ENCODE assay signal across 22 cellular contexts in the genomic region with DNA sequence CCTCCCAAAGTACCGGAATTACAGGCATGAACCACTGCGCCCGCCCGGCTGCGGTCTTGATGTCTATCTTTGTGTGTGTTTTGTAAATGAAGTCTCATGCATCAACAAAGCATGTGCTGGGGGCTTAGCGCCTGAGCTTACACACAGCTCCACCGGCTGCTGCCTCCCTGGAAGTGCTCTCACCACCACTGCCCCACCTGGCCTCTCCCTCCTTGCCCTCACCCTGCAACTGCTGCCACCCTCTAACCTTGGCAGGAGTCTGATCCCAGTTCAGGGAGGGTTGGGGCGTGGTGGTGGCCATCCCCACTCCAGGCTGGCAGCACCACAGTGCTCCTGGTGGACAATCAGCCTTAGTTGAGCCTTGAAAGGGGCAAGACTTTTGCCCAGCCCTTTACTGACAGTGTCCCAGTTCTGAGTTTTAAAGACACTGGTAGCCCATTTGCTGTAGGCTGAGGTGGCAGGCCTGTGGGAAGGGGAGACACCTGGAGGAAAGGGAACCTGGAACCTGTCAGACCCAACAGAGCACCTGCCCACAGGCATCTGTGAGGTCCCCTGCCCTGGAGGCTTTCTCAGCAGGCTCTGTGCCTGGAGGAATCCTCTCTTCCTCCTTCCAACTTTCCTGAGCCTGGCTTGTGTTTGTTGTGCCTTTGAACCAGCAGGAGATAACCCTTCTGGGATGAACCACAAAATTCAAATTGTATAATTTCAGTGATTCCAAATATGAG. TPM values are rescaled to one million over a fixed set of nuclear protein-coding genes. Genes with fewer than 3 reads are reported as not detected.
DNase-seq lines count a peak whose midpoint lies in the region; ATAC-seq, FAIRE-seq and TF ChIP-seq lines count a peak whose summit lies in the region.
"Had no signal": no experiment of that assay in that cellular context is flagged by ENCODE, and none has a peak within 500 bp of the region (broad histone marks: within the 10 kb centered on the region; RNA-seq: fewer than 3 reads in every experiment).

No MANE protein-coding gene starts in this region.

- CTCF ChIA-PET in HCT116 (lab: Charles Lee) = interaction anchor here (0.6 kb wide), 1 partner anchor 1257 kb away, joined by 3 read pairs; no protein-coding TSS in a partner anchor
- CTCF ChIA-PET in K562 (lab: Yijun Ruan, JAX; ENCODE audit: low intra/inter-chr PET ratio) = interaction anchor here (1.1 kb wide), 1 partner anchor 83 kb away, joined by 4 read pairs; no protein-coding TSS in a partner anchor

- BruUV-seq in HCT116 (replicated peaks; lab: Mats Ljungman, UMichigan) (no TSS peak), K562 (replicated peaks; lab: Mats Ljungman, UMichigan) (no TSS peak)

- H3K79me2 ChIP-seq in HCT116 (ENCODE audit: insufficient read depth, low read length) (no peaks in the 10 kb centered on the region), K562 (ENCODE audit: control insufficient read depth, insufficient read depth, low read length) (no peaks in the 10 kb centered on the region)

- H3K4me3 Mint-ChIP-seq in osteocyte (ENCODE audit: unreplicated experiment) = no peak overlapping the region
- H3K4me3 Mint-ChIP-seq: activated naive CD8-positive, alpha-beta T cell treated with anti-CD3 and anti-CD28 coated beads, Interleukin-2, amount 10 ng/mL, durations not matched to agents 7 days and 5 days; activated T-cell treated with anti-CD3 and anti-CD28 coated beads, Interleukin-2, amount 50 U/mL, for 4 hours had no signal

- no peaks in the 10 kb centered on the region for H3K9me3 Mint-ChIP-seq in osteocyte (ENCODE audit: unreplicated experiment)
- H3K9me3 Mint-ChIP-seq: activated naive CD8-positive, alpha-beta T cell treated with anti-CD3 and anti-CD28 coated beads, Interleukin-2, amount 10 ng/mL, durations not matched to agents 7 days and 5 days; activated T-cell treated with anti-CD3 and anti-CD28 coated beads, Interleukin-2, amount 50 U/mL, for 4 hours had no signal

- peaks cover 71% of the 10 kb centered on the region for H3K4me1 Mint-ChIP-seq in osteocyte (ENCODE audit: unreplicated experiment)
- H3K4me1 Mint-ChIP-seq: activated naive CD8-positive, alpha-beta T cell treated with anti-CD3 and anti-CD28 coated beads, Interleukin-2, amount 10 ng/mL, durations not matched to agents 7 days and 5 days had no signal

- H3K4me1 ChIP-seq in HCT116 (ENCODE audit: control insufficient read depth in 1 of 2, insufficient read depth in 2 of 2, low read length in 2 of 2) (peaks cover 26 to 35% of the 10 kb centered on the region in 2 experiments; a peak in 3 of 4 replicates), K562 (replicated peaks in 1 of 2; ENCODE audit: control insufficient read depth in 2 of 2, insufficient read depth in 2 of 2, low read length in 2 of 2) (peaks cover 23 to 26% of the 10 kb centered on the region in 2 experiments; a peak in 4 of 5 replicates), mesenchymal stem cell (ENCODE audit: control insufficient read depth, insufficient read depth, low read depth, low read length) (peaks cover 12% of the 10 kb centered on the region), stomach (peaks cover 25 to 81% (median 48%) of the 10 kb centered on the region in 4 donors), gastrocnemius medialis (peaks cover 0 to 6% of the 10 kb centered on the region in 2 donors)

- no peaks in the 10 kb centered on the region for H3K9me2 ChIP-seq in HCT116 (ENCODE audit: insufficient read depth)

- H3K27ac Mint-ChIP-seq in osteocyte (ENCODE audit: unreplicated experiment) = no peak overlapping the region
- H3K27ac Mint-ChIP-seq: activated naive CD8-positive, alpha-beta T cell treated with anti-CD3 and anti-CD28 coated beads, Interleukin-2, amount 10 ng/mL, durations not matched to agents 7 days and 5 days had no signal

- H3K9ac ChIP-seq in HCT116 (ENCODE audit: low read length) = no peak overlapping the region
- H3K9ac ChIP-seq in K562 (ENCODE audit: insufficient read depth in 1 of 2, low read depth in 2 of 2, low read length in 2 of 2) = peak overlapping the region in 1 of 2 experiments; percentile 77; a peak in 2 of 4 replicates
- no peak overlapping the region for H3K9ac ChIP-seq in mesenchymal stem cell (ENCODE audit: low read length)

- no peaks in the 10 kb centered on the region for H3K36me3 Mint-ChIP-seq in osteocyte (ENCODE audit: unreplicated experiment)

- H3K9me3 ChIP-seq in HCT116 (ENCODE audit: control insufficient read depth in 1 of 2, insufficient read depth in 1 of 2, low read depth in 1 of 2, low read length in 2 of 2) = no peaks in the 10 kb centered on the region
- H3K9me3 ChIP-seq in K562 (replicated peaks; ENCODE audit: control insufficient read depth, insufficient read depth, low read depth, low read length) = no peaks in the 10 kb centered on the region
- H3K9me3 ChIP-seq in mesenchymal stem cell (ENCODE audit: control insufficient read depth, low read length) = no peaks in the 10 kb centered on the region
- H3K9me3 ChIP-seq in stomach = no peaks in the 10 kb centered on the region
- no peaks in the 10 kb centered on the region for H3K9me3 ChIP-seq in gastrocnemius medialis
- H3K9me3 ChIP-seq: BE2C, right lobe of liver had no signal

- H2BK12ac ChIP-seq in mesenchymal stem cell (ENCODE audit: low read length in 2 of 2) = no peak overlapping the region

- in situ Hi-C loops in K562 (cut with MboI) = no loop called here
- in situ Hi-C loops in gastrocnemius medialis (cut with MboI; ENCODE audit: low sequenced_read_pairs in 4 of 4) = loop anchor here in 1 of 4 donors (10.0 kb wide), 1 partner anchor 84 kb away; no protein-coding TSS in a partner anchor

- H3K27ac ChIP-seq in HCT116 (ENCODE audit: low read depth, low read length) (no peak overlapping the region; the same call in 1 of the 2 replicates), K562 (ENCODE audit: extremely low read depth, low read depth, low read length) (no peak overlapping the region), mesenchymal stem cell (ENCODE audit: low read length, poor library complexity, severe bottlenecking) (no peak overlapping the region), stomach (peak overlapping the region in 3 of 5 donors; percentile 59 to 78 (median 69)), gastrocnemius medialis (no peak overlapping the region)
- H3K27ac ChIP-seq: right lobe of liver had no signal

- no peaks in the 10 kb centered on the region for H4K20me1 ChIP-seq in HCT116 (ENCODE audit: insufficient read depth)
- no peaks in the 10 kb centered on the region for H4K20me1 ChIP-seq in K562 (replicated peaks; ENCODE audit: control insufficient read depth, insufficient read depth, low read length)

- no peak overlapping the region for H2BK5ac ChIP-seq in mesenchymal stem cell (ENCODE audit: low read depth, low read length, poor library complexity, severe bottlenecking)

- no peak overlapping the region for H3K4ac ChIP-seq in mesenchymal stem cell (ENCODE audit: low read depth in 1 of 2, low read length in 2 of 2)

- H3K27me3 Mint-ChIP-seq in osteocyte (ENCODE audit: unreplicated experiment) = no peaks in the 10 kb centered on the region
- H3K27me3 Mint-ChIP-seq: activated naive CD8-positive, alpha-beta T cell treated with anti-CD3 and anti-CD28 coated beads, Interleukin-2, amount 10 ng/mL, durations not matched to agents 7 days and 5 days had no signal

- no peaks in the 10 kb centered on the region for H3K9me1 ChIP-seq in K562 (ENCODE audit: control insufficient read depth, insufficient read depth, low read length)

- TF ChIP-seq RAD21 in HCT116 (IDR thresholded peaks at IDR 0.05; ENCODE audit: low read depth) = peak; percentile 15; the same call in 1 of the 2 replicates
- TF ChIP-seq RAD21 in K562 (CRISPR knock-in tag; conservative IDR thresholded peaks at IDR 0.05 in 1 of 2, IDR thresholded peaks at IDR 0.05 in 1 of 2) = no peak

- ATAC-seq in HCT116 (peak; percentile 72), K562 (0 out of 3 replicates have a peak, but pooled peaks have one; percentile 4), gastrocnemius medialis (no peak), HG03378 (IDR thresholded peaks at IDR 0.05; ENCODE audit: unreplicated experiment) (no peak)
- ATAC-seq: PC-3, SK-N-SH treated with all-trans-retinoic acid at 6 μM for 48 hours had no signal

- H3K27me3 ChIP-seq in HCT116 (ENCODE audit: insufficient read depth, low read length) (no peaks in the 10 kb centered on the region), K562 (ENCODE audit: control insufficient read depth in 2 of 2, insufficient read depth in 2 of 2, low read length in 2 of 2) (no peaks in the 10 kb centered on the region), mesenchymal stem cell (ENCODE audit: control insufficient read depth in 1 of 2, insufficient read depth in 1 of 2, low read length in 2 of 2) (no peaks in the 10 kb centered on the region), stomach (no peaks in the 10 kb centered on the region), gastrocnemius medialis (no peaks in the 10 kb centered on the region)
- H3K27me3 ChIP-seq: BE2C, right lobe of liver had no signal

- DNase-seq in HCT116 (ENCODE audit: low read depth, low spot score) = no peak
- DNase-seq in K562 (ENCODE audit: extremely low read depth in 1 of 4, low spot score in 3 of 4) = no peak
- no peak for DNase-seq in mesenchymal stem cell
- DNase-seq in stomach = no peak
- DNase-seq in osteocyte (ENCODE audit: extremely low spot score, unreplicated experiment) = no peak
- DNase-seq in gastrocnemius medialis = no peak
- DNase-seq in central memory CD4-positive, alpha-beta T cell = no peak
- DNase-seq: activated CD4-positive, alpha-beta T cell treated with anti-CD3 and anti-CD28 coated beads, Interleukin-2, amount 50 U/mL, for 4 hours; activated naive CD8-positive, alpha-beta T cell treated with anti-CD3 and anti-CD28 coated beads, Interleukin-2, amount 10 ng/mL, durations not matched to agents 7 days and 5 days; activated T-cell treated with anti-CD3 and anti-CD28 coated beads, Interleukin-2, amount 50 U/mL, for 4 hours; BE2C; DMS53; effector CD8-positive, alpha-beta T cell; IMR-90; MV-4-11; NCI-H2029 treated with DMSO at 0.1 percent for 48 hours; NCI-H526 treated with DMSO at 0.1 percent for 48 hours; PC-3; right lobe of liver; stimulated activated CD4-positive, alpha-beta T cell treated with anti-CD3 and anti-CD28 coated beads, Interleukin-2, amount 100 ng/mL, for 48 hours had no signal

- no peak overlapping the region for H2BK15ac ChIP-seq in mesenchymal stem cell (ENCODE audit: low read depth, poor library complexity, severe bottlenecking)

- TF ChIP-seq CTCF in HCT116 (IDR thresholded peaks at IDR 0.05 in 2 of 3, conservative IDR thresholded peaks at IDR 0.05 in 1 of 3; ENCODE audit: borderline replicate concordance in 1 of 3, insufficient read depth in 1 of 3, low read depth in 2 of 3, low read length in 2 of 3) = peak in 2 of 3 experiments; percentile 25 to 35; a peak in 3 of 6 replicates
- TF ChIP-seq CTCF in K562 (IDR thresholded peaks at IDR 0.05 in 2 of 3, conservative IDR thresholded peaks at IDR 0.05 in 1 of 3; ENCODE audit: insufficient read depth in 2 of 3, low read depth in 1 of 3, low read length in 3 of 3) = peak in 2 of 3 experiments; percentile 7 to 19; a peak in 1 of 6 replicates
- no peak for TF ChIP-seq CTCF in stomach (IDR thresholded peaks at IDR 0.05)
- TF ChIP-seq CTCF in osteocyte (IDR thresholded peaks at IDR 0.05) = no peak
- no peak for TF ChIP-seq CTCF in gastrocnemius medialis (IDR thresholded peaks at IDR 0.05 in 4 of 5, conservative IDR thresholded peaks at IDR 0.05 in 1 of 5)

- intact Hi-C loops in HCT116 (cut with micrococcal nuclease) (no loop called here), K562 (cut with micrococcal nuclease) (no loop called here), stomach (cut with DNase I; ENCODE audit: low total_unique reads) (no loop called here), gastrocnemius medialis (cut with DNase I; ENCODE audit: low total_unique reads) (loop anchor here (10.0 kb wide), 1 partner anchor 224 kb away; no protein-coding TSS in a partner anchor)

- H3K23ac ChIP-seq in mesenchymal stem cell (ENCODE audit: low read length in 2 of 2) = peak overlapping the region in 1 of 2 experiments; percentile 2

- H2AK5ac ChIP-seq in mesenchymal stem cell (ENCODE audit: low read length, severe bottlenecking) = no peak overlapping the region

- no peaks in the 10 kb centered on the region; a peak in 1 of 4 replicates for H3K36me3 ChIP-seq in HCT116 (ENCODE audit: control insufficient read depth in 1 of 2, insufficient read depth in 2 of 2, low read length in 2 of 2)
- H3K36me3 ChIP-seq in K562 (ENCODE audit: control insufficient read depth, insufficient read depth, low read length) = peaks cover 10% of the 10 kb centered on the region; the same call in 1 of the 3 replicates
- H3K36me3 ChIP-seq in mesenchymal stem cell (ENCODE audit: control insufficient read depth in 1 of 2, insufficient read depth in 2 of 2, low read depth in 1 of 2, low read length in 2 of 2) = peaks cover 0 to under 1% of the 10 kb centered on the region in 2 experiments
- H3K36me3 ChIP-seq in stomach = peaks cover 0 to 8% (median 2%) of the 10 kb centered on the region in 4 donors
- H3K36me3 ChIP-seq in gastrocnemius medialis = peaks cover 0 to 26% of the 10 kb centered on the region in 2 donors
- H3K36me3 ChIP-seq: BE2C had no signal

- H3K4me2 ChIP-seq in HCT116 (ENCODE audit: low read length) (no peak overlapping the region; the same call in 1 of the 2 replicates), K562 (ENCODE audit: insufficient read depth, low read length) (no peak overlapping the region), mesenchymal stem cell (ENCODE audit: low read length, poor library complexity, severe bottlenecking) (no peak overlapping the region)

- no peak overlapping the region for H4K8ac ChIP-seq in mesenchymal stem cell (ENCODE audit: low read length)

- H3K14ac ChIP-seq in mesenchymal stem cell (ENCODE audit: low read length in 2 of 2) = peak overlapping the region in 1 of 2 experiments; percentile 53

- TF ChIP-seq POLR2A in HCT116 (IDR thresholded peaks at IDR 0.05; ENCODE audit: borderline replicate concordance, extremely low read depth, insufficient read depth, insufficient read length) = no peak
- no peak for TF ChIP-seq POLR2A in K562 (conservative IDR thresholded peaks at IDR 0.05)
- no peak for TF ChIP-seq POLR2A in stomach (IDR thresholded peaks at IDR 0.05)
- no peak for TF ChIP-seq POLR2A in gastrocnemius medialis (IDR thresholded peaks at IDR 0.05)

- H3K79me1 ChIP-seq in mesenchymal stem cell (replicated peaks; ENCODE audit: low read length, poor library complexity, severe bottlenecking) = no peaks in the 10 kb centered on the region

- H3K18ac ChIP-seq in mesenchymal stem cell (ENCODE audit: low read depth in 1 of 2, low read length in 2 of 2) = peak overlapping the region in 1 of 2 experiments; percentile 16

- WGBS in K562 (ENCODE audit: insufficient coverage, low coverage, missing lambda C conversion rate) = 85% methylated on average over 8 of the region's 8 CpGs
- WGBS in mesenchymal stem cell = 99% methylated on average over 3 of the region's 8 CpGs
- 45 to 74% (median 56%) methylated on average over 8 of the region's 8 CpGs for WGBS in stomach, 5 donors

- TF ChIP-seq EP300 in K562 (IDR thresholded peaks at IDR 0.05; ENCODE audit: low read length) = no peak
- TF ChIP-seq EP300 in stomach (IDR thresholded peaks at IDR 0.05) = no peak

- H4K91ac ChIP-seq in mesenchymal stem cell (ENCODE audit: low read length) = peak overlapping the region; percentile 36

- no peak overlapping the region for H3K4me3 ChIP-seq in HCT116 (replicated peaks in 1 of 2; ENCODE audit: low read depth in 1 of 2, low read length in 2 of 2)
- H3K4me3 ChIP-seq in K562 = no peak overlapping the region
- no peak overlapping the region for H3K4me3 ChIP-seq in mesenchymal stem cell (ENCODE audit: insufficient read depth in 1 of 2, low read depth in 1 of 2, low read length in 2 of 2)
- no peak overlapping the region for H3K4me3 ChIP-seq in stomach
- H3K4me3 ChIP-seq in gastrocnemius medialis = no peak overlapping the region
- H3K4me3 ChIP-seq: right lobe of liver had no signal

- POLR2A ChIA-PET in HCT116 (lab: Charles Lee) (no interaction called here), K562 (lab: Yijun Ruan, JAX) (interaction anchor here (0.6 to 3.5 kb wide), 6 partner anchors 7 to 69 kb away, joined by 3 to 18 read pairs (median 7); no protein-coding TSS in a partner anchor)

- H2BK120ac ChIP-seq in mesenchymal stem cell (ENCODE audit: low read depth, low read length) = no peak overlapping the region

- no peak for FAIRE-seq in K562 (lab: Jason Lieb, UNC)

- H2AFZ ChIP-seq in HCT116 (ENCODE audit: low read depth, low read length, poor library complexity, severe bottlenecking) = no peak overlapping the region
- peak overlapping the region; percentile 94; the same call in 1 of the 2 replicates for H2AFZ ChIP-seq in K562 (ENCODE audit: low read depth, low read length)
- no peak overlapping the region for H2AFZ ChIP-seq in mesenchymal stem cell (ENCODE audit: low read depth, low read length)

- RAD21 ChIA-PET in HCT116 (lab: Charles Lee; ENCODE audit: low non-redundant PET in 1 of 2, low total read pairs in 2 of 2, uncharacterized antibody in 2 of 2, unreplicated experiment in 2 of 2) = no interaction called here

RNA-seq across cellular contexts. Expression of a gene that starts 42.4 kb away (rescaled TPM):
- 50.8 TPM for total RNA-seq in HCT116 (2021; ENCODE audit: unreplicated experiment)
- polyA plus RNA-seq in HCT116 (2012) = 21.3 and 29.3 TPM in 2 replicates
- 78.0 and 216 TPM in 2 replicates for total RNA-seq in K562 (2011; cell fraction: chromatin; rRNA removed; ENCODE audit: low replicate concordance)
- total RNA-seq in K562 (2011; cell fraction: nucleolus; rRNA removed) = 51.9 and 57.0 TPM in 2 replicates
- 101 and 161 TPM in 2 replicates for total RNA-seq in K562 (2011; cell fraction: nucleoplasm; rRNA removed)
- total RNA-seq in K562 (2014; rRNA removed) = 62.9 and 66.8 TPM in 2 replicates
- total RNA-seq in K562 (2014; rRNA removed; fragmentation: Illumina TruSeq; extraction: Trizol) = 73.2 and 80.9 TPM in 2 replicates
- total RNA-seq in K562 (2015; rRNA removed; fragmentation: Illumina TruSeq; extraction: Trizol) = 61.6 and 67.4 TPM in 2 replicates
- total RNA-seq in K562 (2021) = 82.1 and 82.7 TPM in 2 replicates
- 81.2 and 99.0 TPM in 2 replicates for polyA plus RNA-seq in K562 (2011; rRNA removed)
- 20.1 and 32.8 TPM in 2 replicates for polyA plus RNA-seq in K562 (2011; cell fraction: cytosol; rRNA removed)
- 77.6 and 91.0 TPM in 2 replicates for polyA plus RNA-seq in K562 (2011; cell fraction: nucleus; rRNA removed)
- 34.8 and 46.6 TPM in 2 replicates for polyA plus RNA-seq in K562 (2012)
- 73.7 and 93.4 TPM in 2 replicates for polyA plus RNA-seq in K562 (2014; fragmentation: Illumina TruSeq; extraction: Trizol)
- 10 to 100 TPM; 21.9 to 30.6 TPM for polyA plus RNA-seq in K562 (2014; fragmentation: Nextera tagmentation; extraction: Ambion mirVana)
- polyA plus RNA-seq in K562 (2014; rRNA removed) = 51.3 and 53.9 TPM in 2 replicates
- polyA minus RNA-seq in K562 (2011; rRNA and poly(A)+ RNA removed) = 121 and 129 TPM in 2 replicates
- 28.7 and 41.6 TPM in 2 replicates for polyA minus RNA-seq in K562 (2011; cell fraction: cytosol; rRNA and poly(A)+ RNA removed)
- polyA minus RNA-seq in K562 (2011; cell fraction: nucleus; rRNA and poly(A)+ RNA removed) = 75.3 and 97.9 TPM in 2 replicates
- polyA plus RNA-seq in mesenchymal stem cell (2013, experiment 1 of 2) = 7.5 TPM
- polyA plus RNA-seq in mesenchymal stem cell (2013, experiment 2 of 2) = 7.5 TPM
- total RNA-seq in stomach = 10 to 100 TPM; 11.7 to 79.1 (median 29.6) TPM
- 10 to 100 TPM in 2 of 3 donors, 1 to 10 TPM in 1; 5.0 to 29.8 (median 12.9) TPM for polyA plus RNA-seq in stomach
- 77.8 and 111 TPM in 2 replicates for total RNA-seq in osteocyte
- total RNA-seq in gastrocnemius medialis = 10 to 100 TPM in 2 of 4 donors, 1 to 10 TPM in 2; 6.8 to 16.2 (median 10.6) TPM

Comparison
In these comparisons a context has a peak if more than half of its experiments do, and no peak if none do; other contexts are left out.
1. ATAC-seq: peak in HCT116 (single experiment) and K562 (single experiment); none in gastrocnemius medialis (0 of 2) and HG03378 (single experiment).
2. H3K27ac ChIP-seq: peak in stomach (3 of 5); none in HCT116 (single experiment), K562 (single experiment), mesenchymal stem cell (single experiment) and gastrocnemius medialis (0 of 4).
3. CTCF ChIP-seq: peak in HCT116 (2 of 3) and K562 (2 of 3); none in stomach (0 of 7), osteocyte (single experiment) and gastrocnemius medialis (0 of 5).